Comparison of ENCODE assay signal across 8 cellular contexts in genomic region chr11:10293423-10294288, GRCh38. TPM values are rescaled to one million over a fixed set of nuclear protein-coding genes. Genes with fewer than 3 reads are reported as not detected.
A peak's percentile ranks its signal among the peaks of the same experiment; 100 is the strongest.
DNase-seq lines count a peak whose midpoint lies in the region; ATAC-seq and TF ChIP-seq lines count a peak whose summit lies in the region.

Gene SBF2, minus strand, starts transcription at chr11:10294219. Its CDS starts 150 bp downstream, at chr11:10294069.

- H3K36me3 Mint-ChIP-seq in activated CD8-positive, alpha-beta T cell treated with anti-CD3 and anti-CD28 coated beads for 36 hours (ENCODE audit: low read depth) = no peaks in the 10 kb centered on the region

- intact Hi-C loops in activated CD8-positive, alpha-beta T cell treated with anti-CD3 and anti-CD28 coated beads for 36 hours (cut with micrococcal nuclease) = loop anchor here (10.0 kb wide), 1 partner anchor 679 kb away; no protein-coding TSS in a partner anchor
- intact Hi-C loops in right lobe of liver (cut with DNase I) = no loop called here

- TF ChIP-seq CTCF in GM06990 (IDR thresholded peaks at IDR 0.05; ENCODE audit: insufficient read depth, low read length, poor library complexity, severe bottlenecking) (no peak), right lobe of liver (IDR thresholded peaks at IDR 0.05) (no peak)
- no peak for TF ChIP-seq CTCF in activated CD8-positive, alpha-beta T cell treated with anti-CD3 and anti-CD28 coated beads for 36 hours (IDR thresholded peaks at IDR 0.05)

- POLR2A ChIA-PET in activated CD8-positive, alpha-beta T cell treated with anti-CD3 and anti-CD28 coated beads for 36 hours (lab: Charles Lee) = no interaction called here

- H3K4me1 ChIP-seq in right lobe of liver = peaks cover 0 to 17% (median 0%) of the 10 kb centered on the region in 4 donors

- peak; percentile 93 for TF ChIP-seq POLR2A in right lobe of liver (IDR thresholded peaks at IDR 0.05)

- peaks cover 3% of the 10 kb centered on the region for H3K27me3 ChIP-seq in GM06990 (replicated peaks; ENCODE audit: control insufficient read depth, insufficient read depth, low read length)
- no peaks in the 10 kb centered on the region for H3K27me3 ChIP-seq in right lobe of liver

- H3K9me3 Mint-ChIP-seq in activated CD8-positive, alpha-beta T cell treated with anti-CD3 and anti-CD28 coated beads for 36 hours = no peaks in the 10 kb centered on the region

- peaks cover 30% of the 10 kb centered on the region for H3K27me3 Mint-ChIP-seq in activated CD8-positive, alpha-beta T cell treated with anti-CD3 and anti-CD28 coated beads for 36 hours

- WGBS in right lobe of liver (ENCODE audit: insufficient coverage, low coverage, low lambda C conversion rate, missing lambda C conversion rate) = 0% methylated on average over 17 of the region's 81 CpGs

- DNase-seq in GM06990 (ENCODE audit: extremely low read depth, insufficient read length) (peak; percentile 75), NCI-H446 treated with DMSO at 0.1 percent for 48 hours (lab: John Stamatoyannopoulos, UW) (peak; percentile 48), ecto neural progenitor cell (ENCODE audit: low spot score) (peak; percentile 94), right lobe of liver (peak; percentile 88 to 89 (median 89))
- peak; percentile 85 for DNase-seq in activated CD8-positive, alpha-beta T cell treated with anti-CD3 and anti-CD28 coated beads for 36 hours
- DNase-seq in stimulated activated CD4-positive, alpha-beta T cell treated with anti-CD3 and anti-CD28 coated beads, Interleukin-2, amount 100 ng/mL, for 48 hours = peak; percentile 71 to 72

- H3K9me3 ChIP-seq in right lobe of liver = no peaks in the 10 kb centered on the region

- peak; percentile 55 for ATAC-seq in HG02759 (IDR thresholded peaks at IDR 0.05; ENCODE audit: unreplicated experiment)
- ATAC-seq in activated CD8-positive, alpha-beta T cell treated with anti-CD3 and anti-CD28 coated beads for 36 hours = peak; percentile 69
- peak; percentile 80 to 84 (median 82) for ATAC-seq in right lobe of liver
- no peak for ATAC-seq in GM21423 (IDR thresholded peaks at IDR 0.05; ENCODE audit: unreplicated experiment)

- H3K27ac ChIP-seq in right lobe of liver = peak within 1 kb of the TSS; percentile 94 to 99 (median 96)

- H3K4me1 Mint-ChIP-seq in activated CD8-positive, alpha-beta T cell treated with anti-CD3 and anti-CD28 coated beads for 36 hours (ENCODE audit: low read depth) = peaks cover 32% of the 10 kb centered on the region

- H3K27ac Mint-ChIP-seq in activated CD8-positive, alpha-beta T cell treated with anti-CD3 and anti-CD28 coated beads for 36 hours = peak within 1 kb of the TSS; percentile 22

- H3K4me3 Mint-ChIP-seq in activated CD8-positive, alpha-beta T cell treated with anti-CD3 and anti-CD28 coated beads for 36 hours = peak within 1 kb of the TSS; percentile 65

- CTCF ChIA-PET in activated CD8-positive, alpha-beta T cell treated with anti-CD3 and anti-CD28 coated beads for 36 hours (lab: Charles Lee) = interaction anchor here (5.9 kb wide), 1 partner anchor 12 kb away, joined by 42 read pairs; the partner anchor contains the start of gene ADM

- H3K4me3 ChIP-seq in GM06990 (replicated peaks; ENCODE audit: low read depth, low read length) (peak within 1 kb of the TSS; percentile 63), right lobe of liver (peak within 1 kb of the TSS; percentile 81 to 93 (median 81))

- H3K36me3 ChIP-seq in GM06990 (ENCODE audit: control insufficient read depth, insufficient read depth, low read length) (no peaks in the 10 kb centered on the region), right lobe of liver (no peaks in the 10 kb centered on the region)

RNA-seq across cellular contexts. Expression of gene SBF2, which starts in this region (rescaled TPM):
- total RNA-seq in activated CD8-positive, alpha-beta T cell treated with anti-CD3 and anti-CD28 coated beads for 36 hours = 10 to 100 TPM in 1 of 2 experiments, 1 to 10 TPM in 1; 10.0 to 11.0 TPM
- 10 to 100 TPM; 13.7 to 28.4 (median 21.3) TPM for total RNA-seq in right lobe of liver
